ENCODE assay signal across 8 cellular contexts in genomic region chr1:37860346-37860666, GRCh38. TPM values are rescaled to one million over a fixed set of nuclear protein-coding genes. Genes with fewer than 3 reads are reported as not detected.
DNase-seq lines count a peak whose midpoint lies in the region; ATAC-seq and TF ChIP-seq lines count a peak whose summit lies in the region.

No MANE protein-coding gene starts in this region.

- H3K4me1 Mint-ChIP-seq in brain: peaks cover 37% of the 10 kb centered on the region

- peak overlapping the region; percentile 95 for H3K4me2 ChIP-seq in mesenchymal stem cell (ENCODE audit: low read length, poor library complexity, severe bottlenecking)

- no peak overlapping the region for H3K4ac ChIP-seq in mesenchymal stem cell (ENCODE audit: low read depth in 1 of 2, low read length in 2 of 2)

- H3K4me1 ChIP-seq in cardiac muscle cell (ENCODE audit: low read depth) (peaks cover 7% of the 10 kb centered on the region), mesenchymal stem cell (ENCODE audit: control insufficient read depth, insufficient read depth, low read depth, low read length) (peaks cover 3% of the 10 kb centered on the region), upper lobe of left lung (peaks cover 22 to 37% (median 27%) of the 10 kb centered on the region in 4 donors)

- no peak overlapping the region for H2BK12ac ChIP-seq in mesenchymal stem cell (ENCODE audit: low read length in 2 of 2)

- intact Hi-C loops in Right ventricle myocardium inferior (cut with DNase I): loop anchor here (5.0 kb wide), 1 partner anchor 168 kb away; the partner anchor contains the start of gene CDCA8

- H3K18ac ChIP-seq in mesenchymal stem cell (ENCODE audit: low read depth in 1 of 2, low read length in 2 of 2): peak overlapping the region in 1 of 2 experiments; percentile 54

- H3K9ac ChIP-seq in mesenchymal stem cell (ENCODE audit: low read length): peak overlapping the region; percentile 100

- H3K23ac ChIP-seq in mesenchymal stem cell (ENCODE audit: low read length in 2 of 2): no peak overlapping the region

- H3K4me3 ChIP-seq in cardiac muscle cell (peak overlapping the region; percentile 97), mesenchymal stem cell (ENCODE audit: insufficient read depth in 1 of 2, low read depth in 1 of 2, low read length in 2 of 2) (peak overlapping the region; percentile 86 to 100), upper lobe of left lung (peak overlapping the region in 3 of 4 donors; percentile 78 to 99 (median 92))

- peak overlapping the region; percentile 86 to 99 (median 92) for H3K27ac Mint-ChIP-seq in brain

- peaks cover 12% of the 10 kb centered on the region for H3K36me3 ChIP-seq in cardiac muscle cell
- peaks cover 36 to 55% of the 10 kb centered on the region in 2 experiments for H3K36me3 ChIP-seq in mesenchymal stem cell (ENCODE audit: control insufficient read depth in 1 of 2, insufficient read depth in 2 of 2, low read depth in 1 of 2, low read length in 2 of 2)
- H3K36me3 ChIP-seq in upper lobe of left lung: peaks cover 17 to 54% (median 24%) of the 10 kb centered on the region in 4 donors

- no peaks in the 10 kb centered on the region for H3K9me3 Mint-ChIP-seq in brain

- peak overlapping the region; percentile 88 for H3K27ac ChIP-seq in cardiac muscle cell
- H3K27ac ChIP-seq in mesenchymal stem cell (ENCODE audit: low read length, poor library complexity, severe bottlenecking): peak overlapping the region; percentile 42
- H3K27ac ChIP-seq in upper lobe of left lung: peak overlapping the region; percentile 87 to 93 (median 92)

- peak overlapping the region; percentile 95 to 100 (median 98) for H3K4me3 Mint-ChIP-seq in brain

- no peak for TF ChIP-seq POLR2A in upper lobe of left lung (IDR thresholded peaks at IDR 0.05)

- no peak overlapping the region for H2AFZ ChIP-seq in mesenchymal stem cell (ENCODE audit: low read depth, low read length)

- TF ChIP-seq EP300 in upper lobe of left lung (IDR thresholded peaks at IDR 0.05): no peak

- no peak overlapping the region for H2BK120ac ChIP-seq in mesenchymal stem cell (ENCODE audit: low read depth, low read length)

- H2BK5ac ChIP-seq in mesenchymal stem cell (ENCODE audit: low read depth, low read length, poor library complexity, severe bottlenecking): no peak overlapping the region

- peaks cover 3% of the 10 kb centered on the region for H3K27me3 Mint-ChIP-seq in brain

- H3K9me3 ChIP-seq in cardiac muscle cell (ENCODE audit: low read depth): no peaks in the 10 kb centered on the region
- no peaks in the 10 kb centered on the region for H3K9me3 ChIP-seq in mesenchymal stem cell (ENCODE audit: control insufficient read depth, low read length)
- no peaks in the 10 kb centered on the region for H3K9me3 ChIP-seq in upper lobe of left lung

- TF ChIP-seq CTCF in cardiac muscle cell (IDR thresholded peaks at IDR 0.05; ENCODE audit: low read depth, low read length): no peak
- peak in 1 of 2 experiments; percentile 34 for TF ChIP-seq CTCF in brain (conservative IDR thresholded peaks at IDR 0.05)
- peak in 1 of 6 experiments; percentile 9 for TF ChIP-seq CTCF in upper lobe of left lung (IDR thresholded peaks at IDR 0.05)

- no peak overlapping the region for H2BK15ac ChIP-seq in mesenchymal stem cell (ENCODE audit: low read depth, poor library complexity, severe bottlenecking)

- no peak for DNase-seq in cardiac muscle cell (ENCODE audit: low read depth in 1 of 2, low spot score in 1 of 2)
- DNase-seq in Right ventricle myocardium inferior (ENCODE audit: missing footprints): no peak
- DNase-seq in mesenchymal stem cell: no peak
- no peak for DNase-seq in upper lobe of left lung
- DNase-seq in stimulated activated CD4-positive, alpha-beta T cell treated with anti-CD3 and anti-CD28 coated beads, Interleukin-4, amount 100 ng/mL, for 24 hours: no peak

- peak overlapping the region; percentile 92 for H4K8ac ChIP-seq in mesenchymal stem cell (ENCODE audit: low read length)

- peaks cover 35% of the 10 kb centered on the region for H3K36me3 Mint-ChIP-seq in brain

- no peak overlapping the region for H3K14ac ChIP-seq in mesenchymal stem cell (ENCODE audit: low read length in 2 of 2)

- no peak for ATAC-seq in Right ventricle myocardium inferior
- no peak for ATAC-seq in upper lobe of left lung (ENCODE audit: low FRiP score in 2 of 2)
- no peak for ATAC-seq in HG02885 (IDR thresholded peaks at IDR 0.05; ENCODE audit: poor library complexity, unreplicated experiment)
- no peak for ATAC-seq in HG03469 (IDR thresholded peaks at IDR 0.05; ENCODE audit: unreplicated experiment)

- peaks cover 12% of the 10 kb centered on the region for H3K79me1 ChIP-seq in mesenchymal stem cell (replicated peaks; ENCODE audit: low read length, poor library complexity, severe bottlenecking)

- H3K27me3 ChIP-seq in cardiac muscle cell: no peaks in the 10 kb centered on the region
- H3K27me3 ChIP-seq in mesenchymal stem cell (ENCODE audit: control insufficient read depth in 1 of 2, insufficient read depth in 1 of 2, low read length in 2 of 2): no peaks in the 10 kb centered on the region
- H3K27me3 ChIP-seq in upper lobe of left lung: no peaks in the 10 kb centered on the region

- H4K91ac ChIP-seq in mesenchymal stem cell (ENCODE audit: low read length): peak overlapping the region; percentile 15

- 33% methylated on average over 5 of the region's 5 CpGs for WGBS in mesenchymal stem cell
- WGBS in upper lobe of left lung, 2 donors: 25 to 30% methylated on average over 5 of the region's 5 CpGs

- peak overlapping the region; percentile 49 for H2AK5ac ChIP-seq in mesenchymal stem cell (ENCODE audit: low read length, severe bottlenecking)

RNA-seq across cellular contexts. Expression of gene MTF1, which starts 0.9 kb away (rescaled TPM):
- total RNA-seq in cardiac muscle cell: 1.5 and 1.6 TPM in 2 replicates
- polyA plus RNA-seq in cardiac muscle cell: 5.7 and 9.3 TPM in 2 replicates
- total RNA-seq in Right ventricle myocardium inferior: 8.1 TPM
- polyA plus RNA-seq in brain (ENCODE audit: insufficient read depth, low read depth, low replicate concordance): 5.0 TPM
- polyA plus RNA-seq in mesenchymal stem cell (2013, experiment 1 of 2): 5.5 TPM
- 5.3 TPM for polyA plus RNA-seq in mesenchymal stem cell (2013, experiment 2 of 2)
- total RNA-seq in upper lobe of left lung: 10 to 100 TPM in 3 of 6 donors, 1 to 10 TPM in 3; 5.2 to 27.4 (median 8.7) TPM

RNA-seq across cellular contexts. Expression of gene YRDC, which starts 52.3 kb away (rescaled TPM):
- total RNA-seq in cardiac muscle cell (9.7 and 17.2 TPM in 2 replicates), Right ventricle myocardium inferior (4.8 TPM), upper lobe of left lung (10 to 100 TPM in 4 of 6 donors, 1 to 10 TPM in 2; 4.2 to 22.2 (median 13.3) TPM)
- polyA plus RNA-seq in cardiac muscle cell (20.0 and 22.2 TPM in 2 replicates), brain (ENCODE audit: insufficient read depth, low read depth, low replicate concordance) (18.1 TPM)
- polyA plus RNA-seq in mesenchymal stem cell (2013, experiment 1 of 2): 10.6 TPM
- polyA plus RNA-seq in mesenchymal stem cell (2013, experiment 2 of 2): 10.4 TPM

RNA-seq across cellular contexts. Expression of gene C1orf122, which starts 52.7 kb away (rescaled TPM):
- total RNA-seq in cardiac muscle cell (104 and 130 TPM in 2 replicates), Right ventricle myocardium inferior (52.6 TPM), upper lobe of left lung (10 to 100 TPM; 30.0 to 90.1 (median 39.9) TPM)
- polyA plus RNA-seq in cardiac muscle cell (105 and 174 TPM in 2 replicates), brain (ENCODE audit: insufficient read depth, low read depth, low replicate concordance) (111 TPM)
- 60.3 TPM for polyA plus RNA-seq in mesenchymal stem cell (2013, experiment 1 of 2)
- polyA plus RNA-seq in mesenchymal stem cell (2013, experiment 2 of 2): 61.7 TPM
